ENCODE assay signal across 16 cellular contexts in the genomic region with DNA sequence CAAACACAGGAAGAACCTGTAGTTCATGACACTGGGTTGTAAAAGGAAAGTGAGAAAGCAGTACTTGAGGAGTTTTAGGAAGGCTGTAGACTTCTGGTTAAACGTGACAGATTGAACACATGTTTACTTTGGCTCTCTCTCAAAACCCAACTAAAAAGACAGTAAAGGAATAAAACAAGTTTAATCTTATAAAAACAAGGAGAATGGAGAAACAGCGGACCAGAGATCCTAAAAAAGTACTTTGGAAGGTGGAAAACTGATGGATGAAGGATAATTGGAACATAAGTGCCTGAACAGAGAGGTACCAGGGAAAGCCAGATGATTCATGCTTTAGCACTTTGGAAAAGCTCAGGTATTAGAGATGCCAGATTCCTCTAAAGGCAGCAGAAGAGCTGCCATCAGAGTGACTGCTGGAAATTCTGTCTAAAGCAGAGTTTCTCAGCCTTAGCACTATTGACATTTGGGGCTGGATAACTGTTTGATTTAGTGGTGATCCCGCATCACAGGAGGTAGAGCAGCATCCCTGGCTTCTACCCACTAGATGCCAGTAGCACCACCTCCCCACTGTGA.
DNase-seq lines count a peak whose midpoint lies in the region; ATAC-seq and TF ChIP-seq lines count a peak whose summit lies in the region.
"Had no signal": no experiment of that assay in that cellular context is flagged by ENCODE, and none has a peak within 500 bp of the region (broad histone marks: within the 10 kb centered on the region; RNA-seq: fewer than 3 reads in every experiment).

No MANE protein-coding gene starts in this region.

- H3K4me3 ChIP-seq in SK-N-SH (ENCODE audit: low read depth in 2 of 2, low read length in 1 of 2) (no peak overlapping the region), choroid plexus epithelial cell (ENCODE audit: low read depth, low read length) (no peak overlapping the region), left lung (no peak overlapping the region), HAP-1 (no peak overlapping the region)

- intact Hi-C loops in left lung (cut with DNase I) = no loop called here

- DNase-seq in SK-N-SH = no peak
- DNase-seq in choroid plexus epithelial cell (ENCODE audit: low read depth) = peak; percentile 9
- no peak for DNase-seq in left lung
- DNase-seq in HAP-1 (ENCODE audit: low spot score in 2 of 2) = no peak
- DNase-seq in middle frontal gyrus (ENCODE audit: extremely low spot score, low spot score) = no peak
- DNase-seq in RPMI8226 = no peak
- DNase-seq: H7; IMR-90; Karpas-422; NCI-H1417; NCI-H2081; NCI-H2227 treated with DMSO at 0.1 percent for 48 hours; NCI-H524 treated with DMSO at 0.1 percent for 48 hours; NK-92 treated with Interleukin-12 subunit alpha and Interleukin-12 subunit beta, amount 100 ng/mL, for 24 hours; SIG-M5 had no signal

- TF ChIP-seq CTCF in SK-N-SH (IDR thresholded peaks at IDR 0.05) = no peak
- no peak for TF ChIP-seq CTCF in choroid plexus epithelial cell (conservative IDR thresholded peaks at IDR 0.05; ENCODE audit: low read depth, low read length)
- TF ChIP-seq CTCF in left lung (IDR thresholded peaks at IDR 0.05) = no peak

- no peak overlapping the region for H3K27ac ChIP-seq in SK-N-SH (ENCODE audit: low read depth in 2 of 2, low read length in 1 of 2)
- H3K27ac ChIP-seq in left lung = no peak overlapping the region

- H3K4me1 ChIP-seq in SK-N-SH (ENCODE audit: control insufficient read depth in 1 of 2, insufficient read depth in 2 of 2, low read depth in 1 of 2, low read length in 1 of 2) = no peaks in the 10 kb centered on the region
- no peaks in the 10 kb centered on the region for H3K4me1 ChIP-seq in left lung
- no peaks in the 10 kb centered on the region for H3K4me1 ChIP-seq in HAP-1

- POLR2A ChIA-PET in SK-N-SH (lab: Yijun Ruan, JAX) = no interaction called here

- H3K9me2 ChIP-seq in SK-N-SH = no peaks in the 10 kb centered on the region

- H2AFZ ChIP-seq in SK-N-SH (ENCODE audit: low read depth) = no peak overlapping the region

- 4% methylated on average over 2 of the region's 3 CpGs for WGBS in SK-N-SH (ENCODE audit: low lambda C conversion rate)

- no peaks in the 10 kb centered on the region for H3K9me3 ChIP-seq in SK-N-SH
- no peaks in the 10 kb centered on the region for H3K9me3 ChIP-seq in left lung
- peaks cover 5% of the 10 kb centered on the region for H3K9me3 ChIP-seq in HAP-1

- TF ChIP-seq RAD21 in SK-N-SH (IDR thresholded peaks at IDR 0.05; ENCODE audit: low read length) = no peak

- no peaks in the 10 kb centered on the region for H4K20me1 ChIP-seq in SK-N-SH (ENCODE audit: insufficient read depth)

- CTCF ChIA-PET in SK-N-SH (lab: Yijun Ruan, JAX) = interaction anchor here (1.5 kb wide), 1 partner anchor 25 kb away, joined by 3 read pairs; no protein-coding TSS in a partner anchor

- no peak overlapping the region for H3K9ac ChIP-seq in SK-N-SH

- H3F3A ChIP-seq in SK-N-SH (replicated peaks; ENCODE audit: insufficient read depth) = no peaks in the 10 kb centered on the region

- H3K79me2 ChIP-seq in SK-N-SH (ENCODE audit: insufficient read depth) = no peaks in the 10 kb centered on the region

- ATAC-seq in SK-N-SH treated with all-trans-retinoic acid at 6 μM for 48 hours = peak; percentile 57
- ATAC-seq in left lung = peak; percentile 46

- in situ Hi-C loops in HAP-1 (cut with MboI; ENCODE audit: low sequenced_read_pairs) = no loop called here

- TF ChIP-seq EP300 in SK-N-SH (IDR thresholded peaks at IDR 0.05; ENCODE audit: borderline replicate concordance in 1 of 2, low read depth in 1 of 2, low read length in 1 of 2) = no peak

- no peak overlapping the region for H3K4me2 ChIP-seq in SK-N-SH

- H3K36me3 ChIP-seq in SK-N-SH (replicated peaks in 1 of 2; ENCODE audit: control insufficient read depth in 1 of 2, insufficient read depth in 2 of 2, low read length in 1 of 2) (no peaks in the 10 kb centered on the region), left lung (no peaks in the 10 kb centered on the region), HAP-1 (replicated peaks) (no peaks in the 10 kb centered on the region)

- H3K27me3 ChIP-seq in SK-N-SH (ENCODE audit: insufficient read depth) = no peaks in the 10 kb centered on the region
- H3K27me3 ChIP-seq in left lung = no peaks in the 10 kb centered on the region
- no peaks in the 10 kb centered on the region for H3K27me3 ChIP-seq in HAP-1 (ENCODE audit: low read depth)

TF ChIP-seq in SK-N-SH treated with all-trans-retinoic acid at 6 μM for 48 hours, 23 proteins besides CTCF, POLR2A, EP300 and RAD21:
- TF ChIP-seq TCF4 (CRISPR knock-in tag; IDR thresholded peaks at IDR 0.05; ENCODE audit: borderline replicate concordance) (no peak), ZC3H10 (CRISPR knock-in tag; IDR thresholded peaks at IDR 0.05) (no peak), ISL1 (CRISPR knock-in tag; IDR thresholded peaks at IDR 0.05) (peak; percentile 70), BACH2 (CRISPR knock-in tag; IDR thresholded peaks at IDR 0.05; ENCODE audit: borderline replicate concordance) (no peak), OSR1 (CRISPR knock-in tag; IDR thresholded peaks at IDR 0.05) (no peak), ZNF8 (CRISPR knock-in tag; IDR thresholded peaks at IDR 0.05) (no peak), SNAI2 (CRISPR knock-in tag; IDR thresholded peaks at IDR 0.05) (peak; percentile 41; the same call in 1 of the 2 replicates)
- TF ChIP-seq, protein P1, sequence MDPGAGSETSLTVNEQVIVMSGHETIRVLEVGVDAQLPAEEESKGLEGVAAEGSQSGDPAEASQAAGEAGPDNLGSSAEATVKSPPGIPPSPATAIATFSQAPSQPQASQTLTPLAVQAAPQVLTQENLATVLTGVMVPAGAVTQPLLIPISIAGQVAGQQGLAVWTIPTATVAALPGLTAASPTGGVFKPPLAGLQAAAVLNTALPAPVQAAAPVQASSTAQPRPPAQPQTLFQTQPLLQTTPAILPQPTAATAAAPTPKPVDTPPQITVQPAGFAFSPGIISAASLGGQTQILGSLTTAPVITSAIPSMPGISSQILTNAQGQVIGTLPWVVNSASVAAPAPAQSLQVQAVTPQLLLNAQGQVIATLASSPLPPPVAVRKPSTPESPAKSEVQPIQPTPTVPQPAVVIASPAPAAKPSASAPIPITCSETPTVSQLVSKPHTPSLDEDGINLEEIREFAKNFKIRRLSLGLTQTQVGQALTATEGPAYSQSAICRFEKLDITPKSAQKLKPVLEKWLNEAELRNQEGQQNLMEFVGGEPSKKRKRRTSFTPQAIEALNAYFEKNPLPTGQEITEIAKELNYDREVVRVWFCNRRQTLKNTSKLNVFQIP (CRISPR knock-in tag; IDR thresholded peaks at IDR 0.05; ENCODE audit: borderline replicate concordance, low read depth) = no peak

TF ChIP-seq in SK-N-SH, 30 proteins besides CTCF, POLR2A, EP300 and RAD21 (continues in another document):
- TF ChIP-seq TEAD4 (IDR thresholded peaks at IDR 0.05; ENCODE audit: borderline replicate concordance, insufficient read depth) (no peak), CHD2 (IDR thresholded peaks at IDR 0.05; ENCODE audit: low read length, partially characterized antibody) (no peak), POLR2AphosphoS5 (IDR thresholded peaks at IDR 0.05; ENCODE audit: low read depth, low read length) (no peak), FOXM1 (IDR thresholded peaks at IDR 0.05; ENCODE audit: low read depth) (no peak), FOXJ3 (CRISPR knock-in tag; IDR thresholded peaks at IDR 0.05) (no peak), TCF12 (IDR thresholded peaks at IDR 0.05) (no peak), RFX5 (IDR thresholded peaks at IDR 0.05; ENCODE audit: low read length) (no peak), GABPA (IDR thresholded peaks at IDR 0.05; ENCODE audit: low read depth) (no peak), EZH2phosphoT487 (IDR thresholded peaks at IDR 0.05; ENCODE audit: borderline replicate concordance, low read depth) (no peak), MXI1 (IDR thresholded peaks at IDR 0.05; ENCODE audit: low read depth, low read length) (no peak), RXRA (IDR thresholded peaks at IDR 0.05; ENCODE audit: borderline replicate concordance, low read depth) (no peak)
- TF ChIP-seq, protein P2, sequence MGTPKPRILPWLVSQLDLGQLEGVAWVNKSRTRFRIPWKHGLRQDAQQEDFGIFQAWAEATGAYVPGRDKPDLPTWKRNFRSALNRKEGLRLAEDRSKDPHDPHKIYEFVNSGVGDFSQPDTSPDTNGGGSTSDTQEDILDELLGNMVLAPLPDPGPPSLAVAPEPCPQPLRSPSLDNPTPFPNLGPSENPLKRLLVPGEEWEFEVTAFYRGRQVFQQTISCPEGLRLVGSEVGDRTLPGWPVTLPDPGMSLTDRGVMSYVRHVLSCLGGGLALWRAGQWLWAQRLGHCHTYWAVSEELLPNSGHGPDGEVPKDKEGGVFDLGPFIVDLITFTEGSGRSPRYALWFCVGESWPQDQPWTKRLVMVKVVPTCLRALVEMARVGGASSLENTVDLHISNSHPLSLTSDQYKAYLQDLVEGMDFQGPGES (IDR thresholded peaks at IDR 0.05; ENCODE audit: low read depth, low read length) = no peak
- TF ChIP-seq, protein P3, sequence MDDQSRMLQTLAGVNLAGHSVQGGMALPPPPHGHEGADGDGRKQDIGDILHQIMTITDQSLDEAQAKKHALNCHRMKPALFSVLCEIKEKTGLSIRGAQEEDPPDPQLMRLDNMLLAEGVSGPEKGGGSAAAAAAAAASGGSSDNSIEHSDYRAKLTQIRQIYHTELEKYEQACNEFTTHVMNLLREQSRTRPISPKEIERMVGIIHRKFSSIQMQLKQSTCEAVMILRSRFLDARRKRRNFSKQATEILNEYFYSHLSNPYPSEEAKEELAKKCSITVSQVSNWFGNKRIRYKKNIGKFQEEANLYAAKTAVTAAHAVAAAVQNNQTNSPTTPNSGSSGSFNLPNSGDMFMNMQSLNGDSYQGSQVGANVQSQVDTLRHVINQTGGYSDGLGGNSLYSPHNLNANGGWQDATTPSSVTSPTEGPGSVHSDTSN (IDR thresholded peaks at IDR 0.05) = no peak
